ENCODE assay signal across 20 cellular contexts in the genomic region with DNA sequence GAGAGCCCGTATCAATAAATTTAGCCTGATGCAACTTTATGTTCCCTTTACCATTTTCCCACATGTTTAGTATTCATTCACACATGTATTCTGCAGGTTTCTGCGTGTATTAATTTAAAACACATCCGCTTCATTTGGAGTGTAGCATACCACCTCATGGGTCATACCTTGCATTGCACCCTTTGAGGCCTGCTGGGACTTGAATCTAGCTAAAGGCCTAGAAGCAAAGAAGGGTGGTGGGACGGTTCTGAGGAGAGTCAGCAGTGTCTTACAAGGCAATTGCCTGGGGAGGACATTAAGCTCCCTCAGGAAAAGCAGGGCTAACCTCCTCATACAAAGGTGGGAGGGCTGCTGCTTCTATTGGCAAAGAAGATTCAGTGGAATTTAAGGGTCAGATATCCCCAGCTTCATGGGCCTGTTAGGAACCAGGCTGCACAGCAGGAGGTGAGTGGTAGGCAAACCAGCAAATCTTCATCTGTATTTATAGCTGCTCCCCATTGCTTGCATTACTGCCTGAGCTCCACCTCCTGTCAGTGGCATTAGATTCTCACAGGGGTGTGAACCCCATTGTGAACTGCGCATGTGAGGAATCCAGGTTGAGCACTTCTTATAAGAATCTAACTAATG. TPM values are rescaled to one million over a fixed set of nuclear protein-coding genes. Genes with fewer than 3 reads are reported as not detected.
DNase-seq lines count a peak whose midpoint lies in the region; ATAC-seq and TF ChIP-seq lines count a peak whose summit lies in the region.
"Had no signal": no experiment of that assay in that cellular context is flagged by ENCODE, and none has a peak within 500 bp of the region (broad histone marks: within the 10 kb centered on the region; RNA-seq: fewer than 3 reads in every experiment).

No MANE protein-coding gene starts in this region.

- TF ChIP-seq EP300 in esophagus muscularis mucosa (IDR thresholded peaks at IDR 0.05) = no peak

- H3K36me3 ChIP-seq in endodermal cell (ENCODE audit: control insufficient read depth, insufficient read depth, low read length) (no peaks in the 10 kb centered on the region), esophagus muscularis mucosa (no peaks in the 10 kb centered on the region), mesendoderm (ENCODE audit: control insufficient read depth, insufficient read depth, low read length) (no peaks in the 10 kb centered on the region)
- H3K36me3 ChIP-seq: BLaER1 had no signal

- H3K9ac ChIP-seq in endodermal cell (ENCODE audit: extremely low read depth, low read length, poor library complexity, severe bottlenecking) (no peak overlapping the region), mesendoderm (ENCODE audit: low read length) (no peak overlapping the region)
- H3K9ac ChIP-seq: BLaER1, GM23248 had no signal

- H3K23ac ChIP-seq in mesendoderm (ENCODE audit: low read length) = no peak overlapping the region

- no peaks in the 10 kb centered on the region for H3K9me3 ChIP-seq in endodermal cell (ENCODE audit: control insufficient read depth, low read length)
- no peaks in the 10 kb centered on the region for H3K9me3 ChIP-seq in esophagus muscularis mucosa
- H3K9me3 ChIP-seq: BLaER1, Caco-2 had no signal

- H4K8ac ChIP-seq in mesendoderm (ENCODE audit: low read depth, low read length) = no peak overlapping the region

- H3K27me3 ChIP-seq in endodermal cell (ENCODE audit: control insufficient read depth, insufficient read depth, low read length, poor library complexity, severe bottlenecking) (no peaks in the 10 kb centered on the region), esophagus muscularis mucosa (no peaks in the 10 kb centered on the region), mesendoderm (ENCODE audit: insufficient read depth, low read length, poor library complexity) (no peaks in the 10 kb centered on the region)
- H3K27me3 ChIP-seq: BLaER1 had no signal

- 91 to 95% methylated on average over 4 to 5 of the region's 5 CpGs for WGBS in endodermal cell (ENCODE audit: insufficient coverage in 1 of 2, insufficient read length in 1 of 2), 2 experiments
- 92% methylated on average over 5 of the region's 5 CpGs for WGBS in esophagus muscularis mucosa
- no CpG with 5 or more reads among the region's 5 CpGs for WGBS in mesendoderm (ENCODE audit: extremely low coverage, insufficient coverage, low lambda C conversion rate)

- H3K9me3 Mint-ChIP-seq in activated CD4-positive, alpha-beta T cell treated with anti-CD3 and anti-CD28 coated beads, Interleukin-2, amount 10 ng/mL, durations not matched to agents 24 days and 14 days = no peaks in the 10 kb centered on the region
- H3K9me3 Mint-ChIP-seq in endodermal cell = no peaks in the 10 kb centered on the region
- H3K9me3 Mint-ChIP-seq: CD4-positive, CD25-positive, alpha-beta regulatory T cell; CD8-positive, alpha-beta T cell; H9 had no signal

- no peak overlapping the region for H2AK5ac ChIP-seq in mesendoderm (ENCODE audit: low read length)

- no peak overlapping the region for H4K5ac ChIP-seq in mesendoderm (ENCODE audit: low read length)

- no peak overlapping the region for H2BK120ac ChIP-seq in mesendoderm (ENCODE audit: low read depth, low read length)

- no peak overlapping the region for H2BK15ac ChIP-seq in mesendoderm (replicated peaks; ENCODE audit: low read depth)

- TF ChIP-seq CTCF in endodermal cell (conservative IDR thresholded peaks at IDR 0.05) = no peak
- no peak for TF ChIP-seq CTCF in esophagus muscularis mucosa (IDR thresholded peaks at IDR 0.05)

- no peak overlapping the region for H3K18ac ChIP-seq in mesendoderm (ENCODE audit: low read length)

- H3K36me3 Mint-ChIP-seq in activated CD4-positive, alpha-beta T cell treated with anti-CD3 and anti-CD28 coated beads, Interleukin-2, amount 10 ng/mL, durations not matched to agents 24 days and 14 days (ENCODE audit: low read depth) = no peaks in the 10 kb centered on the region
- no peaks in the 10 kb centered on the region for H3K36me3 Mint-ChIP-seq in endodermal cell (ENCODE audit: low read depth)
- H3K36me3 Mint-ChIP-seq: CD4-positive, CD25-positive, alpha-beta regulatory T cell; CD8-positive, alpha-beta T cell had no signal

- no peaks in the 10 kb centered on the region for H3K79me2 ChIP-seq in mesendoderm (ENCODE audit: control insufficient read depth, insufficient read depth, low read length)

- ATAC-seq in GM21447 (IDR thresholded peaks at IDR 0.05; ENCODE audit: unreplicated experiment) = no peak
- ATAC-seq: CD8-positive, alpha-beta T cell; HCT116 had no signal

- DNase-seq in activated CD4-positive, alpha-beta T cell treated with anti-CD3 and anti-CD28 coated beads, Interleukin-2, amount 10 ng/mL, durations not matched to agents 24 days and 14 days = peak; percentile 40
- no peak for DNase-seq in activated CD4-positive, alpha-beta T cell treated with anti-CD3 and anti-CD28 coated beads for 4 hours
- DNase-seq in endodermal cell (peak; percentile 53), esophagus muscularis mucosa (ENCODE audit: extremely low spot score) (peak; percentile 66), mesendoderm (peak; percentile 25), ureter (ENCODE audit: low spot score) (no peak), NK-92 (lab: John Stamatoyannopoulos, UW; ENCODE audit: unreplicated experiment) (no peak)
- DNase-seq: Caco-2; CD4-positive, CD25-positive, alpha-beta regulatory T cell; CD8-positive, alpha-beta T cell; DMS153; DND-41; GM23248; H9 had no signal

- H3K27ac ChIP-seq in endodermal cell (ENCODE audit: low read depth, low read length) (no peak overlapping the region), esophagus muscularis mucosa (replicated peaks in 1 of 4) (no peak overlapping the region), mesendoderm (ENCODE audit: low read depth, low read length) (no peak overlapping the region)
- H3K27ac ChIP-seq: 22Rv1, BLaER1, C4-2B, GM23248 had no signal

- H3K27me3 Mint-ChIP-seq in activated CD4-positive, alpha-beta T cell treated with anti-CD3 and anti-CD28 coated beads, Interleukin-2, amount 10 ng/mL, durations not matched to agents 24 days and 14 days = peaks cover 6% of the 10 kb centered on the region
- H3K27me3 Mint-ChIP-seq in endodermal cell (ENCODE audit: insufficient read depth) = no peaks in the 10 kb centered on the region

- no peak overlapping the region for H3K56ac ChIP-seq in mesendoderm (ENCODE audit: low read length)

- H3K4me1 Mint-ChIP-seq in activated CD4-positive, alpha-beta T cell treated with anti-CD3 and anti-CD28 coated beads, Interleukin-2, amount 10 ng/mL, durations not matched to agents 24 days and 14 days = no peaks in the 10 kb centered on the region
- H3K4me1 Mint-ChIP-seq in endodermal cell = no peaks in the 10 kb centered on the region
- H3K4me1 Mint-ChIP-seq: B cell; CD4-positive, CD25-positive, alpha-beta regulatory T cell had no signal

- intact Hi-C loops in activated CD4-positive, alpha-beta T cell treated with anti-CD3 and anti-CD28 coated beads, Interleukin-2, amount 10 ng/mL, durations not matched to agents 24 days and 14 days (cut with micrococcal nuclease) = no loop called here
- intact Hi-C loops in esophagus muscularis mucosa (cut with DNase I) = no loop called here

- no peak overlapping the region for H3K4me2 ChIP-seq in mesendoderm (ENCODE audit: low read length)
- H3K4me2 ChIP-seq: BLaER1 had no signal

- no peak for TF ChIP-seq POLR2A in esophagus muscularis mucosa (IDR thresholded peaks at IDR 0.05; ENCODE audit: low read depth)

- H3K4ac ChIP-seq in mesendoderm (ENCODE audit: low read depth, low read length) = no peak overlapping the region

- no peak overlapping the region for H3K4me3 Mint-ChIP-seq in activated CD4-positive, alpha-beta T cell treated with anti-CD3 and anti-CD28 coated beads, Interleukin-2, amount 10 ng/mL, durations not matched to agents 24 days and 14 days
- no peak overlapping the region for H3K4me3 Mint-ChIP-seq in endodermal cell
- H3K4me3 Mint-ChIP-seq: B cell; CD4-positive, CD25-positive, alpha-beta regulatory T cell; CD8-positive, alpha-beta T cell; H9 had no signal

- no peak overlapping the region for H2BK5ac ChIP-seq in mesendoderm (ENCODE audit: low read length)

- H3K4me1 ChIP-seq in endodermal cell (ENCODE audit: control insufficient read depth, insufficient read depth, low read length) (no peaks in the 10 kb centered on the region), esophagus muscularis mucosa (no peaks in the 10 kb centered on the region), mesendoderm (ENCODE audit: control insufficient read depth, low read depth, low read length) (peaks cover 3% of the 10 kb centered on the region)
- H3K4me1 ChIP-seq: BLaER1, Caco-2 had no signal

- no peak overlapping the region for H3K4me3 ChIP-seq in endodermal cell (ENCODE audit: low read length)
- no peak overlapping the region for H3K4me3 ChIP-seq in esophagus muscularis mucosa
- no peak overlapping the region for H3K4me3 ChIP-seq in mesendoderm (ENCODE audit: low read length)
- H3K4me3 ChIP-seq: BLaER1, GM23248 had no signal

- no peaks in the 10 kb centered on the region for H3K79me1 ChIP-seq in mesendoderm (ENCODE audit: low read length)

- no peak overlapping the region for H3K27ac Mint-ChIP-seq in activated CD4-positive, alpha-beta T cell treated with anti-CD3 and anti-CD28 coated beads, Interleukin-2, amount 10 ng/mL, durations not matched to agents 24 days and 14 days
- H3K27ac Mint-ChIP-seq in endodermal cell = no peak overlapping the region
- H3K27ac Mint-ChIP-seq: B cell; CD4-positive, CD25-positive, alpha-beta regulatory T cell; CD8-positive, alpha-beta T cell had no signal

RNA-seq across cellular contexts. Expression of gene SNX19, which starts 15.9 kb away (rescaled TPM):
- total RNA-seq in activated CD4-positive, alpha-beta T cell treated with anti-CD3 and anti-CD28 coated beads, Interleukin-2, amount 10 ng/mL, durations not matched to agents 24 days and 14 days = 48.7 and 52.9 TPM in 2 replicates
- total RNA-seq in endodermal cell = 10 to 100 TPM; 32.3 to 37.5 TPM
- polyA plus RNA-seq in endodermal cell (2013, experiment 1 of 2) = 30.3 TPM
- polyA plus RNA-seq in endodermal cell (2013, experiment 2 of 2) = 23.8 TPM
- 100 to 1,000 TPM in 2 of 4 donors, 10 to 100 TPM in 2; 87.6 to 118 (median 95.8) TPM for total RNA-seq in esophagus muscularis mucosa
- polyA plus RNA-seq in mesendoderm (2013, experiment 1 of 2) = 15.2 TPM
- 15.8 TPM for polyA plus RNA-seq in mesendoderm (2013, experiment 2 of 2)
- total RNA-seq in ureter = 105 TPM

Comparison
In these comparisons a context has a peak if more than half of its experiments do, and no peak if none do; other contexts are left out.
1. DNase-seq: peak in activated CD4-positive, alpha-beta T cell treated with anti-CD3 and anti-CD28 coated beads, Interleukin-2, amount 10 ng/mL, durations not matched to agents 24 days and 14 days (single experiment), endodermal cell (single experiment), esophagus muscularis mucosa (single experiment) and mesendoderm (single experiment); none in activated CD4-positive, alpha-beta T cell treated with anti-CD3 and anti-CD28 coated beads for 4 hours (0 of 2), ureter (single experiment) and NK-92 (single experiment).